Comparison of ENCODE assay signal across 16 cellular contexts in the genomic region with DNA sequence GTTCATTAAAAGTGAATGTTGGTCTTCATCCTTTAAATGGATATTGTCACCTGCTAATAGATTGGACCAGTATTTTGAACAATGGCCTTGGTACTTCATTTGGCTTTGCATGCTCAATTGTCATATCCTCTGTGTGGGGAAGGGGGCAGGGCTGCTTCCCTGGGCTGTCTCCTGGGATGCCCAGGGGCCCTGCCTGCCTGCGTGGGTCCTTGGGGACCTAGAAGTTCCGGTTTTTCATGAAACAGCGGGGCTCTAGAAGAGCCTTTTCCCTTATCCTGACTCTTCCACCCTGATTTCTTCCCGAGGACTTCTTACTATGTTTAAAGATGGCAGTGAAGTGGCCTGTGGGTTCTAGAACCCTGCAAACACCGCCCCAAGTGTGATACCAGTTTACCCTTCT.
DNase-seq lines count a peak whose midpoint lies in the region; TF ChIP-seq lines count a peak whose summit lies in the region.
"Had no signal": no experiment of that assay in that cellular context is flagged by ENCODE, and none has a peak within 500 bp of the region (broad histone marks: within the 10 kb centered on the region; RNA-seq: fewer than 3 reads in every experiment).

No MANE protein-coding gene starts in this region.

- no peaks in the 10 kb centered on the region for H3K9me2 ChIP-seq in Loucy (replicated peaks; ENCODE audit: low read depth, low read length)

- 85% methylated on average over 5 of the region's 5 CpGs for WGBS in smooth muscle cell (ENCODE audit: low lambda C conversion rate)

- peak; percentile 5 for DNase-seq in dermis blood vessel endothelial cell
- DNase-seq in smooth muscle cell (lab: John Stamatoyannopoulos, UW; ENCODE audit: unreplicated experiment), result no peak
- no peak for DNase-seq in activated naive CD4-positive, alpha-beta T cell treated with anti-CD3 and anti-CD28 coated beads, Interleukin-2, amount 50 U/mL, for 16 hours
- no peak for DNase-seq in A673 (ENCODE audit: low spot score)
- no peak for DNase-seq in amniotic stem cell (lab: John Stamatoyannopoulos, UW)
- DNase-seq: ACHN; BE2C; Calu3; CD8-positive, alpha-beta T cell; DMS79 treated with DMSO at 0.1 percent for 48 hours; HCEC 1CT had no signal

- peak overlapping the region; percentile 49 to 86 (median 77) for H3K4me2 ChIP-seq in BLaER1 treated with 17β-estradiol and CSF1 and Interleukin-3, amounts not matched to agents 10 nM and 100 nM
- H3K4me2 ChIP-seq in Loucy (ENCODE audit: low read depth, low read length, poor library complexity, severe bottlenecking) (no peak overlapping the region), smooth muscle cell (no peak overlapping the region)
- H3K4me2 ChIP-seq: GM23338 had no signal

- intact Hi-C loops in A673 (cut with micrococcal nuclease; ENCODE audit: unreplicated experiment), result no loop called here

- H3F3A ChIP-seq in Loucy (ENCODE audit: low read depth) (no peaks in the 10 kb centered on the region), smooth muscle cell (ENCODE audit: low read depth) (no peaks in the 10 kb centered on the region)

- 0 out of 22 replicates have a peak overlapping the region, but pooled peaks of 1 of the 11 experiments have one; percentile 2 for H3K9ac ChIP-seq in BLaER1 treated with 17β-estradiol and CSF1 and Interleukin-3, amounts not matched to agents 10 nM and 100 nM
- H3K9ac ChIP-seq in Loucy (ENCODE audit: low read depth, low read length, poor library complexity, severe bottlenecking) (peak overlapping the region; percentile 14), smooth muscle cell (ENCODE audit: low read depth) (peak overlapping the region; percentile 15)

- H4K20me1 ChIP-seq in BLaER1 treated with 17β-estradiol and CSF1 and Interleukin-3, amounts not matched to agents 10 nM and 100 nM, result peaks cover 0 to 8% (median 0%) of the 10 kb centered on the region in 11 experiments; a peak in 1 of 22 replicates
- no peaks in the 10 kb centered on the region for H4K20me1 ChIP-seq in Loucy (ENCODE audit: insufficient read depth, low read length, poor library complexity, severe bottlenecking)
- H4K20me1 ChIP-seq in smooth muscle cell (ENCODE audit: low read depth), result no peaks in the 10 kb centered on the region

- 0 out of 2 replicates have a peak, but pooled peaks cover 4% of the 10 kb centered on the region for H3K79me2 ChIP-seq in Loucy (ENCODE audit: insufficient read depth, low read length)
- H3K79me2 ChIP-seq in smooth muscle cell (ENCODE audit: low read depth), result no peaks in the 10 kb centered on the region

- H3K36me3 ChIP-seq in BLaER1 treated with 17β-estradiol and CSF1 and Interleukin-3, amounts not matched to agents 10 nM and 100 nM, result peaks cover 4 to 49% (median 13%) of the 10 kb centered on the region in 11 experiments; a peak in 14 of 22 replicates
- no peaks in the 10 kb centered on the region for H3K36me3 ChIP-seq in Loucy (ENCODE audit: insufficient read depth, low read length)
- H3K36me3 ChIP-seq in smooth muscle cell (ENCODE audit: low read depth), result no peaks in the 10 kb centered on the region
- H3K36me3 ChIP-seq in A673 (ENCODE audit: insufficient read depth, low read length, poor library complexity, severe bottlenecking), result no peaks in the 10 kb centered on the region
- H3K36me3 ChIP-seq: BE2C had no signal

- H2AFZ ChIP-seq in Loucy (ENCODE audit: low read length), result no peak overlapping the region
- no peak overlapping the region for H2AFZ ChIP-seq in smooth muscle cell (ENCODE audit: low read depth)
- H2AFZ ChIP-seq: GM23338 had no signal

- peaks cover 44 to 48% (median 45%) of the 10 kb centered on the region in 10 experiments for H3K4me1 ChIP-seq in BLaER1 treated with 17β-estradiol and CSF1 and Interleukin-3, amounts not matched to agents 10 nM and 100 nM
- H3K4me1 ChIP-seq in Loucy (ENCODE audit: insufficient read depth, low read length, poor library complexity, severe bottlenecking) (peaks cover 30% of the 10 kb centered on the region), smooth muscle cell (ENCODE audit: low read depth) (no peaks in the 10 kb centered on the region), A673 (ENCODE audit: insufficient read depth, low read length, poor library complexity, severe bottlenecking) (no peaks in the 10 kb centered on the region)
- H3K4me1 ChIP-seq: BE2C had no signal

- H3K27me3 ChIP-seq in BLaER1 treated with 17β-estradiol and CSF1 and Interleukin-3, amounts not matched to agents 10 nM and 100 nM, result no peaks in the 10 kb centered on the region
- no peaks in the 10 kb centered on the region for H3K27me3 ChIP-seq in Loucy (ENCODE audit: insufficient read depth, low read length, poor library complexity, severe bottlenecking)
- H3K27me3 ChIP-seq in smooth muscle cell (ENCODE audit: low read depth), result no peaks in the 10 kb centered on the region
- H3K27me3 ChIP-seq in A673 (replicated peaks; ENCODE audit: insufficient read depth, low read depth, low read length, poor library complexity), result no peaks in the 10 kb centered on the region
- H3K27me3 ChIP-seq: BE2C had no signal

- POLR2A ChIA-PET in A673 (lab: Charles Lee; ENCODE audit: low non-redundant PET), result no interaction called here

- H3K27ac ChIP-seq in BLaER1 treated with 17β-estradiol and CSF1 and Interleukin-3, amounts not matched to agents 10 nM and 100 nM, result peak overlapping the region in 8 of 11 experiments; percentile 21 to 47 (median 32); a peak in 11 of 22 replicates
- H3K27ac ChIP-seq in smooth muscle cell (ENCODE audit: low read depth), result peak overlapping the region; percentile 74
- no peak overlapping the region for H3K27ac ChIP-seq in A673 (ENCODE audit: low read depth, low read length, poor library complexity, severe bottlenecking)
- H3K27ac ChIP-seq: HL-60 had no signal

- peaks cover 0 to 24% (median 9%) of the 10 kb centered on the region in 11 experiments; a peak in 8 of 22 replicates for H3K9me3 ChIP-seq in BLaER1 treated with 17β-estradiol and CSF1 and Interleukin-3, amounts not matched to agents 10 nM and 100 nM (replicated peaks in 1 of 11)
- H3K9me3 ChIP-seq in Loucy (ENCODE audit: insufficient read depth, low read depth, low read length), result no peaks in the 10 kb centered on the region
- no peaks in the 10 kb centered on the region for H3K9me3 ChIP-seq in smooth muscle cell (replicated peaks; ENCODE audit: low read depth)
- H3K9me3 ChIP-seq in A673 (ENCODE audit: low read depth, low read length, poor library complexity, severe bottlenecking), result no peaks in the 10 kb centered on the region
- H3K9me3 ChIP-seq: BE2C had no signal

- H3K4me3 ChIP-seq in BLaER1 treated with 17β-estradiol and CSF1 and Interleukin-3, amounts not matched to agents 10 nM and 100 nM, result no peak overlapping the region
- no peak overlapping the region for H3K4me3 ChIP-seq in Loucy (ENCODE audit: low read length, poor library complexity, severe bottlenecking)
- no peak overlapping the region for H3K4me3 ChIP-seq in smooth muscle cell
- no peak overlapping the region for H3K4me3 ChIP-seq in A673 (ENCODE audit: low read depth, low read length, poor library complexity, severe bottlenecking)
- H3K4me3 ChIP-seq: GM12878, GM23338 had no signal

- no peak for TF ChIP-seq CTCF in Loucy (conservative IDR thresholded peaks at IDR 0.05; ENCODE audit: low read length)
- no peak for TF ChIP-seq CTCF in smooth muscle cell (IDR thresholded peaks at IDR 0.05; ENCODE audit: borderline replicate concordance, insufficient read depth, poor library complexity, severe bottlenecking)
- no peak for TF ChIP-seq CTCF in A673 (conservative IDR thresholded peaks at IDR 0.05; ENCODE audit: low read depth, low read length)

- CTCF ChIA-PET in A673 (lab: Charles Lee), result no interaction called here

- no TSS peak for BruUV-seq in A673 (replicated peaks; lab: Mats Ljungman, UMichigan)

Comparison
In these comparisons a context has a peak if more than half of its experiments do, and no peak if none do; other contexts are left out.
1. H3K4me2 ChIP-seq: peak in BLaER1 treated with 17β-estradiol and CSF1 and Interleukin-3, amounts not matched to agents 10 nM and 100 nM (11 of 11); none in Loucy (single experiment) and smooth muscle cell (single experiment).